ENCODE assay signal across 8 cellular contexts in the genomic region with DNA sequence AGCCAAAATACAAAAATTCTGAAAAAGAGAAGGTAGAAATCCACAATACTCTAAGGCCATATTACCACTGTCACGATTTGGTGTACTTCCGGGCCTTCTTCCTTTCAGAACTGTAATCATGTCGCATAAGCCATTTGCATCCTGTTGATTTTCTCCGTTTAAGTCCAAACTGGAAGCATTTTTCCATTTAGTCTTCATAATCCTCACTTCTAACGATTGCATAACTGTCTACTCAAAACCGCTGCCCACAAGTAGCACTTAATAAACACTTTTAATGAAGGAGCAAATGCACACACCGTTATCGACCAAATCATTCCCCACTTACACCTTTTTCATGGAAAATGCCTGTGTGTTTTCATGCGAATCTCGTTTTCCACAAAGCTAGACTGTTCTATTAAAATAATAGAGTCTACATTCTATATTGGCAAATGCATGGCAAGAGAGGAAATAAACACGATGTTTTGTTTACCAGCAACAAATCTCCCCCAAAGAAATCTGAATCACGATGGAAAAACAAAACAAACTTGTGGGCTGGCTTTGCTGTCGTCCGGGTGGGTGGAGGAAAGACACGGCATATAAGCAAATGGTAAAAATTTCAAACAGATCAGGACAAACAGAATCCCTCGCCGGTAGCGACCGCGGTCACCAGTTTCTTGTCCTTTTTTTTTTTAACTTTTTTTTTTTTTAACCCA. TPM values are rescaled to one million over a fixed set of nuclear protein-coding genes. Genes with fewer than 3 reads are reported as not detected.
DNase-seq lines count a peak whose midpoint lies in the region; ATAC-seq, FAIRE-seq and TF ChIP-seq lines count a peak whose summit lies in the region.

No MANE protein-coding gene starts in this region.

- H3K36me3 ChIP-seq in HUES64 (ENCODE audit: insufficient read depth, low read length): peaks cover 22% of the 10 kb centered on the region; the same call in 1 of the 2 replicates

- no peaks in the 10 kb centered on the region for H3K27me3 ChIP-seq in HUES64 (ENCODE audit: insufficient read depth, low read length)
- H3K27me3 ChIP-seq in right cardiac atrium (ENCODE audit: control insufficient read depth, insufficient read depth): no peaks in the 10 kb centered on the region

- peak overlapping the region; percentile 71 for H3K27ac Mint-ChIP-seq in Calu3 (ENCODE audit: unreplicated experiment)
- H3K27ac Mint-ChIP-seq in activated T-helper 17 cell treated with anti-CD3 and anti-CD28 coated beads, Interleukin-2, amount 50 U/mL, for 72 hours: peak overlapping the region; percentile 97

- H3K4me1 ChIP-seq in HUES64 (ENCODE audit: insufficient read depth, low read length) (peaks cover 10% of the 10 kb centered on the region), right cardiac atrium (ENCODE audit: control insufficient read depth, insufficient read depth, low read length) (no peaks in the 10 kb centered on the region)

- H3K36me3 Mint-ChIP-seq in Calu3 (ENCODE audit: insufficient read depth, unreplicated experiment): peaks cover 27% of the 10 kb centered on the region
- H3K36me3 Mint-ChIP-seq in activated T-helper 17 cell treated with anti-CD3 and anti-CD28 coated beads, Interleukin-2, amount 50 U/mL, for 72 hours (ENCODE audit: low read depth): peaks cover 24% of the 10 kb centered on the region

- H3K9me3 ChIP-seq in HUES64 (ENCODE audit: insufficient read depth, low read depth, low read length) (no peaks in the 10 kb centered on the region), right cardiac atrium (ENCODE audit: control insufficient read depth, low read length) (no peaks in the 10 kb centered on the region)

- peak overlapping the region; percentile 98 for H3K4me3 ChIP-seq in HUES64 (ENCODE audit: low read length)
- H3K4me3 ChIP-seq in right cardiac atrium (ENCODE audit: low read length): peak overlapping the region; percentile 95
- peak overlapping the region; percentile 85 for H3K4me3 ChIP-seq in retinal pigment epithelial cell (ENCODE audit: low read length)

- FAIRE-seq in GM19239 (lab: Jason Lieb, UNC): peak; percentile 83

- no peak for ATAC-seq in activated T-helper 17 cell treated with anti-CD3 and anti-CD28 coated beads, Interleukin-2, amount 50 U/mL, for 72 hours (replicated peaks)
- ATAC-seq in right cardiac atrium (no peak), GM18858 (IDR thresholded peaks at IDR 0.05; ENCODE audit: unreplicated experiment) (no peak)

- H3K27ac ChIP-seq in HUES64 (ENCODE audit: low read depth, low read length) (peak overlapping the region; percentile 92), right cardiac atrium (ENCODE audit: low read length) (peak overlapping the region; percentile 98)

- H3K9me3 Mint-ChIP-seq in Calu3 (ENCODE audit: low read depth, unreplicated experiment): no peaks in the 10 kb centered on the region
- no peaks in the 10 kb centered on the region for H3K9me3 Mint-ChIP-seq in activated T-helper 17 cell treated with anti-CD3 and anti-CD28 coated beads, Interleukin-2, amount 50 U/mL, for 72 hours

- DNase-seq in Calu3 (no peak), GM19239 (ENCODE audit: insufficient read length, low spot score) (peak; percentile 18), right cardiac atrium (no peak), retinal pigment epithelial cell (ENCODE audit: low read depth) (no peak), NCI-H2081 (lab: John Stamatoyannopoulos, UW) (no peak)

- TF ChIP-seq CTCF in Calu3 (IDR thresholded peaks at IDR 0.05; ENCODE audit: unreplicated experiment) (no peak), retinal pigment epithelial cell (conservative IDR thresholded peaks at IDR 0.05; ENCODE audit: low read depth, low read length) (no peak)

- H3K9ac ChIP-seq in HUES64 (ENCODE audit: low read depth, low read length): peak overlapping the region; percentile 97

- CTCF ChIA-PET in Calu3 (lab: Charles Lee): no interaction called here

- peaks cover 17% of the 10 kb centered on the region for H3K4me1 Mint-ChIP-seq in Calu3 (ENCODE audit: low read depth, unreplicated experiment)
- H3K4me1 Mint-ChIP-seq in activated T-helper 17 cell treated with anti-CD3 and anti-CD28 coated beads, Interleukin-2, amount 50 U/mL, for 72 hours: peaks cover 10% of the 10 kb centered on the region

- peak overlapping the region; percentile 84 for H3K4me3 Mint-ChIP-seq in Calu3 (ENCODE audit: low read depth, unreplicated experiment)
- H3K4me3 Mint-ChIP-seq in activated T-helper 17 cell treated with anti-CD3 and anti-CD28 coated beads, Interleukin-2, amount 50 U/mL, for 72 hours: peak overlapping the region; percentile 97

- WGBS in HUES64: 6% methylated on average over 18 of the region's 20 CpGs
- WGBS in right cardiac atrium: under 1% methylated on average over 20 of the region's 20 CpGs

- intact Hi-C loops in Calu3 (cut with micrococcal nuclease; ENCODE audit: unreplicated experiment) (no loop called here), right cardiac atrium (cut with DNase I) (loop anchor here in 1 of 4 donors (10.0 kb wide), 1 partner anchor 188 kb away; no protein-coding TSS in a partner anchor)

- no TSS peak for BruUV-seq in Calu3 (replicated peaks; lab: Mats Ljungman, UMichigan)

- no peaks in the 10 kb centered on the region for H3K27me3 Mint-ChIP-seq in Calu3 (ENCODE audit: unreplicated experiment)
- H3K27me3 Mint-ChIP-seq in activated T-helper 17 cell treated with anti-CD3 and anti-CD28 coated beads, Interleukin-2, amount 50 U/mL, for 72 hours: no peaks in the 10 kb centered on the region

RNA-seq across cellular contexts. Expression of a gene that starts 1.0 kb away (rescaled TPM):
- total RNA-seq in Calu3 (2022): 17.3 and 18.7 TPM in 2 replicates
- polyA plus RNA-seq in HUES64 (2013, experiment 1 of 2): 14.7 TPM
- polyA plus RNA-seq in HUES64 (2013, experiment 2 of 2): 14.8 TPM
- 10 to 100 TPM; 16.5 to 24.4 TPM for total RNA-seq in activated T-helper 17 cell treated with anti-CD3 and anti-CD28 coated beads, Interleukin-2, amount 50 U/mL, for 72 hours
- 10 to 100 TPM; 47.7 to 55.8 (median 48.7) TPM for total RNA-seq in right cardiac atrium
- 15.1 TPM for polyA plus RNA-seq in right cardiac atrium

RNA-seq across cellular contexts. Expression of a gene that starts 48.2 kb away (rescaled TPM):
- total RNA-seq in Calu3 (2022): 28.8 and 33.3 TPM in 2 replicates
- 60.8 TPM for polyA plus RNA-seq in HUES64 (2013, experiment 1 of 2)
- polyA plus RNA-seq in HUES64 (2013, experiment 2 of 2): 70.1 TPM
- 10 to 100 TPM; 26.4 to 49.7 TPM for total RNA-seq in activated T-helper 17 cell treated with anti-CD3 and anti-CD28 coated beads, Interleukin-2, amount 50 U/mL, for 72 hours
- 10 to 100 TPM; 30.3 to 43.1 (median 35.0) TPM for total RNA-seq in right cardiac atrium
- polyA plus RNA-seq in right cardiac atrium: 48.0 TPM
